In genomic region chr6:2767327-2767985, GRCh38 we compare ENCODE assay signal across 8 cellular contexts. TPM values are rescaled to one million over a fixed set of nuclear protein-coding genes. Genes with fewer than 3 reads are reported as not detected.
DNase-seq lines count a peak whose midpoint lies in the region; FAIRE-seq and TF ChIP-seq lines count a peak whose summit lies in the region.

No MANE protein-coding gene starts in this region.

- 47 to 54% (median 52%) methylated on average over 7 of the region's 7 CpGs for WGBS in adrenal gland, 4 donors

- intact Hi-C loops in adrenal gland (cut with DNase I) = no loop called here

- peaks cover 5% of the 10 kb centered on the region; the same call in 1 of the 2 replicates for H3F3A ChIP-seq in SU-DHL-6 (ENCODE audit: insufficient read depth)

- no peak overlapping the region for H2AFZ ChIP-seq in SU-DHL-6 (ENCODE audit: low read depth, low read length, severe bottlenecking)

- peaks cover 39% of the 10 kb centered on the region for H3K36me3 ChIP-seq in SU-DHL-6 (ENCODE audit: low read length)
- H3K36me3 ChIP-seq in adrenal gland (replicated peaks in 1 of 2) = peaks cover 0 to 7% of the 10 kb centered on the region in 2 donors

- peak overlapping the region; percentile 88 for H3K4me2 ChIP-seq in SU-DHL-6 (ENCODE audit: low read depth, low read length, poor library complexity, severe bottlenecking)

- peaks cover 49% of the 10 kb centered on the region for H4K20me1 ChIP-seq in SU-DHL-6 (ENCODE audit: low read depth, low read length)

- H3K9me2 ChIP-seq in SU-DHL-6 (replicated peaks; ENCODE audit: insufficient read depth, low read length) = no peaks in the 10 kb centered on the region

- H3K27me3 ChIP-seq in SU-DHL-6 (ENCODE audit: low read length) (no peaks in the 10 kb centered on the region), adrenal gland (no peaks in the 10 kb centered on the region)

- H3K9ac ChIP-seq in SU-DHL-6 (ENCODE audit: low read length) = peak overlapping the region; percentile 72

- H3K4me3 ChIP-seq in SU-DHL-6 (ENCODE audit: insufficient read depth, low read length, poor library complexity, severe bottlenecking) = peak overlapping the region; percentile 69
- peak overlapping the region; percentile 76 to 90 for H3K4me3 ChIP-seq in foreskin fibroblast (ENCODE audit: low read depth in 1 of 2, low read length in 2 of 2)
- peak overlapping the region; percentile 61 to 90 (median 82) for H3K4me3 ChIP-seq in skin epidermis
- peak overlapping the region in 1 of 4 donors; percentile 93 for H3K4me3 ChIP-seq in adrenal gland

- H3K27ac ChIP-seq in SU-DHL-6 (ENCODE audit: low read depth, low read length) (no peak overlapping the region), skin epidermis (peak overlapping the region in 4 of 21 experiments; percentile 5 to 29 (median 18)), adrenal gland (no peak overlapping the region)

- peak; percentile 29 for FAIRE-seq in GM18507 (lab: Jason Lieb, UNC)

- no peak for TF ChIP-seq POLR2A in adrenal gland (IDR thresholded peaks at IDR 0.05)

- H3K4me1 ChIP-seq in adrenal gland (replicated peaks in 1 of 2) = peaks cover 5 to 45% of the 10 kb centered on the region in 2 donors

- H3K9me3 ChIP-seq in SU-DHL-6 (ENCODE audit: insufficient read depth, low read length) (no peaks in the 10 kb centered on the region), adrenal gland (replicated peaks in 1 of 3) (no peaks in the 10 kb centered on the region)

- H3K79me2 ChIP-seq in SU-DHL-6 (ENCODE audit: insufficient read depth, low read length) = peaks cover 68% of the 10 kb centered on the region

- TF ChIP-seq CTCF in SU-DHL-6 (IDR thresholded peaks at IDR 0.05; ENCODE audit: insufficient read depth, low read length, poor library complexity, severe bottlenecking) (no peak), foreskin fibroblast (IDR thresholded peaks at IDR 0.05; ENCODE audit: low read depth, low read length) (no peak), adrenal gland (IDR thresholded peaks at IDR 0.05) (no peak)

- DNase-seq in GM18507 (ENCODE audit: extremely low spot score, insufficient read length, low read depth) (no peak), foreskin fibroblast (no peak), adrenal gland (no peak), inferior parietal cortex (ENCODE audit: extremely low spot score) (no peak), NCI-H2171 (lab: John Stamatoyannopoulos, UW) (no peak)
- no peak for DNase-seq in activated CD8-positive, alpha-beta memory T cell treated with anti-CD3 and anti-CD28 coated beads, Interleukin-2, amount 50 U/mL, for 48 hours

RNA-seq across cellular contexts. Expression of gene WRNIP1, which starts 2.3 kb away (rescaled TPM):
- total RNA-seq in adrenal gland = 10 to 100 TPM; 27.7 to 82.2 (median 55.7) TPM
- 10 to 100 TPM; 37.9 to 63.0 (median 61.0) TPM for polyA plus RNA-seq in adrenal gland

RNA-seq across cellular contexts. Expression of gene MYLK4, which starts 16.7 kb away (rescaled TPM):
- under 1 TPM; 0.35 to 0.90 (median 0.69) TPM for total RNA-seq in adrenal gland
- under 1 TPM; 0.46 to 0.84 (median 0.48) TPM for polyA plus RNA-seq in adrenal gland
